7 cellular contexts compared by ENCODE assay signal in genomic region chr10:6348091-6348862, GRCh38.
DNase-seq lines count a peak whose midpoint lies in the region; ATAC-seq and FAIRE-seq lines count a peak whose summit lies in the region.

No MANE protein-coding gene starts in this region.

- DNase-seq in GM19239 (ENCODE audit: insufficient read length, low spot score) (peak; percentile 50), T-helper 22 cell (ENCODE audit: low read depth) (peak; percentile 85), anterior cingulate cortex (lab: John Stamatoyannopoulos, UW) (peak in 48 of 58 donors; percentile 9 to 75 (median 49)), mucosa of gallbladder (ENCODE audit: low spot score) (peak; percentile 46), NCI-H2107 (lab: John Stamatoyannopoulos, UW) (no peak)
- peak; percentile 53 to 83 for DNase-seq in stimulated activated effector memory CD8-positive, alpha-beta T cell treated with anti-CD3 and anti-CD28 coated beads, Interleukin-12 subunit alpha, Interleukin-12 subunit beta, amount 100 ng/mL, for 72 hours (ENCODE audit: low spot score in 2 of 2)

- FAIRE-seq in GM19239 (lab: Jason Lieb, UNC) = peak; percentile 98

- H3K27ac Mint-ChIP-seq in stimulated activated effector memory CD8-positive, alpha-beta T cell treated with anti-CD3 and anti-CD28 coated beads, Interleukin-12 subunit alpha, Interleukin-12 subunit beta, amount 100 ng/mL, for 72 hours = peak overlapping the region; percentile 91

- H3K4me3 Mint-ChIP-seq in stimulated activated effector memory CD8-positive, alpha-beta T cell treated with anti-CD3 and anti-CD28 coated beads, Interleukin-12 subunit alpha, Interleukin-12 subunit beta, amount 100 ng/mL, for 72 hours = peak overlapping the region; percentile 74

- ATAC-seq in HG03280 (IDR thresholded peaks at IDR 0.05; ENCODE audit: unreplicated experiment) = peak; percentile 90
- ATAC-seq in stimulated activated effector memory CD8-positive, alpha-beta T cell treated with anti-CD3 and anti-CD28 coated beads, Interleukin-12 subunit alpha, Interleukin-12 subunit beta, amount 100 ng/mL, for 72 hours = peak; percentile 97

- H3K36me3 Mint-ChIP-seq in stimulated activated effector memory CD8-positive, alpha-beta T cell treated with anti-CD3 and anti-CD28 coated beads, Interleukin-12 subunit alpha, Interleukin-12 subunit beta, amount 100 ng/mL, for 72 hours = peaks cover 33% of the 10 kb centered on the region

- peaks cover 61% of the 10 kb centered on the region for H3K4me1 Mint-ChIP-seq in stimulated activated effector memory CD8-positive, alpha-beta T cell treated with anti-CD3 and anti-CD28 coated beads, Interleukin-12 subunit alpha, Interleukin-12 subunit beta, amount 100 ng/mL, for 72 hours

- H3K9me3 Mint-ChIP-seq in stimulated activated effector memory CD8-positive, alpha-beta T cell treated with anti-CD3 and anti-CD28 coated beads, Interleukin-12 subunit alpha, Interleukin-12 subunit beta, amount 100 ng/mL, for 72 hours = peaks cover 7% of the 10 kb centered on the region
